ENCODE assay signal across 28 cellular contexts in the genomic region with DNA sequence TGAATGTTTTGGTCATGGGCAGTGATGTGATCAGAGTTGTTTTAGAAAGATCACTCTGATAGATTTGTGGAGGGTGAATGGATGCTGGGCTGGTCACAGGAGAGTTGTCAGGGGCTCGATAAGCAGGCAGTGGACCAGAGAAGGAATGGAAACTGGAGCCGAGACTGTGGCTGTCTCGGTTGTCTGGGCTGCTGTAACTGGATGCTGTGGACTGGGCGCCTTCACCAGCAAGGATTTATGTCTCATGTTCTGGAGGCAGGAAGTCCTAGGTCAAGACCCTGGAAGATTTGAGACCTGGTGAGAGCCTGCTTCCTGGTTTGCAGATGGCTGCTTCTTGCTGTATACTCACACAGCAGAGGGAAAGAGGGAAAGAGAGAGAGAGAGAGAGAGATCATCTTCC.
"Had no signal": no experiment of that assay in that cellular context is flagged by ENCODE, and none has a peak within 500 bp of the region (broad histone marks: within the 10 kb centered on the region; RNA-seq: fewer than 3 reads in every experiment).

No MANE protein-coding gene starts in this region.

- H3K9me3 Mint-ChIP-seq: stimulated activated effector memory CD8-positive, alpha-beta T cell treated with anti-CD3 and anti-CD28 coated beads, Interleukin-12 subunit alpha, Interleukin-12 subunit beta, amount 100 ng/mL, for 72 hours had no signal

- H3K9me3 ChIP-seq: esophagus squamous epithelium, lower lobe of right lung, psoas muscle, sigmoid colon, stomach, transverse colon, vagina had no signal

- H3K27me3 ChIP-seq: stomach, transverse colon, vagina had no signal

- H3K36me3 ChIP-seq: esophagus squamous epithelium, heart right ventricle, lower lobe of right lung, sigmoid colon, stomach, transverse colon, vagina had no signal

- H3K27ac ChIP-seq: coronary artery, esophagus squamous epithelium, heart right ventricle, lower lobe of right lung, psoas muscle, sigmoid colon, stomach, transverse colon, vagina had no signal

- H3K4me3 Mint-ChIP-seq: immature natural killer cell; naive thymus-derived CD8-positive, alpha-beta T cell; stimulated activated effector memory CD8-positive, alpha-beta T cell treated with anti-CD3 and anti-CD28 coated beads, Interleukin-12 subunit alpha, Interleukin-12 subunit beta, amount 100 ng/mL, for 72 hours had no signal

- ATAC-seq: heart right ventricle; left colon; left ventricle myocardium superior; lower lobe of right lung; naive thymus-derived CD8-positive, alpha-beta T cell; psoas muscle; right cardiac atrium; stimulated activated effector memory CD8-positive, alpha-beta T cell treated with anti-CD3 and anti-CD28 coated beads, Interleukin-12 subunit alpha, Interleukin-12 subunit beta, amount 100 ng/mL, for 72 hours had no signal

- H3K36me3 Mint-ChIP-seq: immature natural killer cell; naive thymus-derived CD8-positive, alpha-beta T cell; stimulated activated effector memory CD8-positive, alpha-beta T cell treated with anti-CD3 and anti-CD28 coated beads, Interleukin-12 subunit alpha, Interleukin-12 subunit beta, amount 100 ng/mL, for 72 hours had no signal

- H3K27ac Mint-ChIP-seq: immature natural killer cell; naive thymus-derived CD8-positive, alpha-beta T cell; stimulated activated effector memory CD8-positive, alpha-beta T cell treated with anti-CD3 and anti-CD28 coated beads, Interleukin-12 subunit alpha, Interleukin-12 subunit beta, amount 100 ng/mL, for 72 hours had no signal

- H3K4me3 ChIP-seq: coronary artery, esophagus squamous epithelium, heart right ventricle, lower lobe of right lung, psoas muscle, sigmoid colon, stomach, transverse colon, vagina had no signal

- H3K4me1 ChIP-seq: esophagus squamous epithelium, heart right ventricle, lower lobe of right lung, psoas muscle, sigmoid colon, transverse colon, vagina had no signal

- H3K4me1 Mint-ChIP-seq: immature natural killer cell; naive thymus-derived CD8-positive, alpha-beta T cell; stimulated activated effector memory CD8-positive, alpha-beta T cell treated with anti-CD3 and anti-CD28 coated beads, Interleukin-12 subunit alpha, Interleukin-12 subunit beta, amount 100 ng/mL, for 72 hours had no signal

- DNase-seq: dermis blood vessel endothelial cell; effector memory CD4-positive, alpha-beta T cell; erythroblast; esophagus squamous epithelium; foreskin melanocyte; glutamatergic neuron; heart right ventricle; hippocampal formation; immature natural killer cell; islet precursor cell; kidney glomerular epithelial cell; left colon; left ventricle myocardium superior; lower lobe of right lung; naive thymus-derived CD8-positive, alpha-beta T cell; nucleus accumbens; posterior cingulate gyrus; psoas muscle; right cardiac atrium; sigmoid colon; stimulated activated CD4-positive, alpha-beta T cell treated with anti-CD3 and anti-CD28 coated beads, Interleukin-2, amount 100 ng/mL, for 24 hours; stimulated activated CD4-positive, alpha-beta T cell treated with anti-CD3 and anti-CD28 coated beads, Interleukin-4, amount 100 ng/mL, for 24 hours; stimulated activated naive CD4-positive, alpha-beta T cell treated with Interleukin-2 at 50 U/mL for 16 hours; stomach; transverse colon had no signal
